In genomic region chr5:34804913-34805312, GRCh38 we compare ENCODE assay signal across 2 cellular contexts.
TF ChIP-seq lines count a peak whose summit lies in the region.

No MANE protein-coding gene starts in this region.

TF ChIP-seq in GM23338, 12 proteins besides CTCF, POLR2A, EP300 and RAD21 (continued from another document):
- TF ChIP-seq ZNF462 (CRISPR knock-in tag; IDR thresholded peaks at IDR 0.05) = no peak
- no peak for TF ChIP-seq POLR2AphosphoS5 (IDR thresholded peaks at IDR 0.05; ENCODE audit: low read depth)
- no peak for TF ChIP-seq ZNF114 (CRISPR knock-in tag; IDR thresholded peaks at IDR 0.05)
- no peak for TF ChIP-seq EZH2phosphoT487 (IDR thresholded peaks at IDR 0.05; ENCODE audit: unreplicated experiment)
- TF ChIP-seq, protein P1, sequence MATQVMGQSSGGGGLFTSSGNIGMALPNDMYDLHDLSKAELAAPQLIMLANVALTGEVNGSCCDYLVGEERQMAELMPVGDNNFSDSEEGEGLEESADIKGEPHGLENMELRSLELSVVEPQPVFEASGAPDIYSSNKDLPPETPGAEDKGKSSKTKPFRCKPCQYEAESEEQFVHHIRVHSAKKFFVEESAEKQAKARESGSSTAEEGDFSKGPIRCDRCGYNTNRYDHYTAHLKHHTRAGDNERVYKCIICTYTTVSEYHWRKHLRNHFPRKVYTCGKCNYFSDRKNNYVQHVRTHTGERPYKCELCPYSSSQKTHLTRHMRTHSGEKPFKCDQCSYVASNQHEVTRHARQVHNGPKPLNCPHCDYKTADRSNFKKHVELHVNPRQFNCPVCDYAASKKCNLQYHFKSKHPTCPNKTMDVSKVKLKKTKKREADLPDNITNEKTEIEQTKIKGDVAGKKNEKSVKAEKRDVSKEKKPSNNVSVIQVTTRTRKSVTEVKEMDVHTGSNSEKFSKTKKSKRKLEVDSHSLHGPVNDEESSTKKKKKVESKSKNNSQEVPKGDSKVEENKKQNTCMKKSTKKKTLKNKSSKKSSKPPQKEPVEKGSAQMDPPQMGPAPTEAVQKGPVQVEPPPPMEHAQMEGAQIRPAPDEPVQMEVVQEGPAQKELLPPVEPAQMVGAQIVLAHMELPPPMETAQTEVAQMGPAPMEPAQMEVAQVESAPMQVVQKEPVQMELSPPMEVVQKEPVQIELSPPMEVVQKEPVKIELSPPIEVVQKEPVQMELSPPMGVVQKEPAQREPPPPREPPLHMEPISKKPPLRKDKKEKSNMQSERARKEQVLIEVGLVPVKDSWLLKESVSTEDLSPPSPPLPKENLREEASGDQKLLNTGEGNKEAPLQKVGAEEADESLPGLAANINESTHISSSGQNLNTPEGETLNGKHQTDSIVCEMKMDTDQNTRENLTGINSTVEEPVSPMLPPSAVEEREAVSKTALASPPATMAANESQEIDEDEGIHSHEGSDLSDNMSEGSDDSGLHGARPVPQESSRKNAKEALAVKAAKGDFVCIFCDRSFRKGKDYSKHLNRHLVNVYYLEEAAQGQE (IDR thresholded peaks at IDR 0.05; ENCODE audit: unreplicated experiment) = no peak
- TF ChIP-seq EZH2 (IDR thresholded peaks at IDR 0.05; ENCODE audit: low read depth, unreplicated experiment) = no peak
- TF ChIP-seq JUNB (IDR thresholded peaks at IDR 0.05; ENCODE audit: unreplicated experiment) = no peak
- TF ChIP-seq STAT1 (IDR thresholded peaks at IDR 0.05; ENCODE audit: unreplicated experiment) = no peak
- no peak for TF ChIP-seq ZNF331 (CRISPR knock-in tag; IDR thresholded peaks at IDR 0.05; ENCODE audit: low read depth)
- TF ChIP-seq CREB1 (CRISPR knock-in tag; IDR thresholded peaks at IDR 0.05; ENCODE audit: low read depth) = no peak
- no peak for TF ChIP-seq ETS1 (IDR thresholded peaks at IDR 0.05)

TF ChIP-seq in WTC11, 78 proteins besides CTCF, POLR2A, EP300 and RAD21 (continued from another document):
- TF ChIP-seq MLX (CRISPR knock-in tag; IDR thresholded peaks at IDR 0.05) (no peak), RORB (CRISPR knock-in tag; IDR thresholded peaks at IDR 0.05) (no peak), AR (CRISPR knock-in tag; IDR thresholded peaks at IDR 0.05) (no peak), HMGA2 (CRISPR knock-in tag; IDR thresholded peaks at IDR 0.05) (no peak), NR1H2 (CRISPR knock-in tag; IDR thresholded peaks at IDR 0.05) (no peak), ZNF281 (CRISPR knock-in tag; IDR thresholded peaks at IDR 0.05) (no peak), USF1 (CRISPR knock-in tag; IDR thresholded peaks at IDR 0.05) (no peak)
- TF ChIP-seq, protein P2, sequence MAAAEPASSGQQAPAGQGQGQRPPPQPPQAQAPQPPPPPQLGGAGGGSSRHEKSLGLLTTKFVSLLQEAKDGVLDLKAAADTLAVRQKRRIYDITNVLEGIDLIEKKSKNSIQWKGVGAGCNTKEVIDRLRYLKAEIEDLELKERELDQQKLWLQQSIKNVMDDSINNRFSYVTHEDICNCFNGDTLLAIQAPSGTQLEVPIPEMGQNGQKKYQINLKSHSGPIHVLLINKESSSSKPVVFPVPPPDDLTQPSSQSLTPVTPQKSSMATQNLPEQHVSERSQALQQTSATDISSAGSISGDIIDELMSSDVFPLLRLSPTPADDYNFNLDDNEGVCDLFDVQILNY (CRISPR knock-in tag; IDR thresholded peaks at IDR 0.05) = no peak
- TF ChIP-seq, protein P3, sequence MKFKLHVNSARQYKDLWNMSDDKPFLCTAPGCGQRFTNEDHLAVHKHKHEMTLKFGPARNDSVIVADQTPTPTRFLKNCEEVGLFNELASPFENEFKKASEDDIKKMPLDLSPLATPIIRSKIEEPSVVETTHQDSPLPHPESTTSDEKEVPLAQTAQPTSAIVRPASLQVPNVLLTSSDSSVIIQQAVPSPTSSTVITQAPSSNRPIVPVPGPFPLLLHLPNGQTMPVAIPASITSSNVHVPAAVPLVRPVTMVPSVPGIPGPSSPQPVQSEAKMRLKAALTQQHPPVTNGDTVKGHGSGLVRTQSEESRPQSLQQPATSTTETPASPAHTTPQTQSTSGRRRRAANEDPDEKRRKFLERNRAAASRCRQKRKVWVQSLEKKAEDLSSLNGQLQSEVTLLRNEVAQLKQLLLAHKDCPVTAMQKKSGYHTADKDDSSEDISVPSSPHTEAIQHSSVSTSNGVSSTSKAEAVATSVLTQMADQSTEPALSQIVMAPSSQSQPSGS (CRISPR knock-in tag; IDR thresholded peaks at IDR 0.05; ENCODE audit: borderline replicate concordance, low read depth) = no peak
- TF ChIP-seq, protein P4, sequence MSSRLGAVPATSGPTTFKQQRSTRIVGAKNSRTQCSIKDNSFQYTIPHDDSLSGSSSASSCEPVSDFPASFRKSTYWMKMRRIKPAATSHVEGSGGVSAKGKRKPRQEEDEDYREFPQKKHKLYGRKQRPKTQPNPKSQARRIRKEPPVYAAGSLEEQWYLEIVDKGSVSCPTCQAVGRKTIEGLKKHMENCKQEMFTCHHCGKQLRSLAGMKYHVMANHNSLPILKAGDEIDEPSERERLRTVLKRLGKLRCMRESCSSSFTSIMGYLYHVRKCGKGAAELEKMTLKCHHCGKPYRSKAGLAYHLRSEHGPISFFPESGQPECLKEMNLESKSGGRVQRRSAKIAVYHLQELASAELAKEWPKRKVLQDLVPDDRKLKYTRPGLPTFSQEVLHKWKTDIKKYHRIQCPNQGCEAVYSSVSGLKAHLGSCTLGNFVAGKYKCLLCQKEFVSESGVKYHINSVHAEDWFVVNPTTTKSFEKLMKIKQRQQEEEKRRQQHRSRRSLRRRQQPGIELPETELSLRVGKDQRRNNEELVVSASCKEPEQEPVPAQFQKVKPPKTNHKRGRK (CRISPR knock-in tag; IDR thresholded peaks at IDR 0.05; ENCODE audit: borderline replicate concordance) = no peak
TF ChIP-seq in WTC11: peak in this region for 0.
